In genomic region chrX:72663737-72664136, GRCh38 we compare ENCODE assay signal across 18 cellular contexts. TPM values are rescaled to one million over a fixed set of nuclear protein-coding genes. Genes with fewer than 3 reads are reported as not detected.
DNase-seq lines count a peak whose midpoint lies in the region; ATAC-seq lines count a peak whose summit lies in the region.
"Had no signal": no experiment of that assay in that cellular context is flagged by ENCODE, and none has a peak within 500 bp of the region (broad histone marks: within the 10 kb centered on the region; RNA-seq: fewer than 3 reads in every experiment).

No MANE protein-coding gene starts in this region.

- H3K27me3 Mint-ChIP-seq in activated CD4-positive, alpha-beta T cell treated with anti-CD3 and anti-CD28 coated beads, Interleukin-2, amount 10 ng/mL, durations not matched to agents 24 days and 14 days, result no peaks in the 10 kb centered on the region
- no peaks in the 10 kb centered on the region for H3K27me3 Mint-ChIP-seq in activated T-helper 2 cell treated with anti-CD3 and anti-CD28 coated beads, Interferon-gamma antibody, Interleukin-2, Interleukin-4, amounts not matched to agents 10 μg/mL and 5 μg/mL and 100 μg/mL, durations not matched to agents 14 hours and 24 hours and 36 hours (ENCODE audit: low read depth)
- H3K27me3 Mint-ChIP-seq: CD4-positive, alpha-beta T cell had no signal

- peaks cover 13% of the 10 kb centered on the region for H3K4me1 Mint-ChIP-seq in activated CD4-positive, alpha-beta T cell treated with anti-CD3 and anti-CD28 coated beads, Interleukin-2, amount 10 ng/mL, durations not matched to agents 24 days and 14 days
- peaks cover 12% of the 10 kb centered on the region for H3K4me1 Mint-ChIP-seq in activated T-helper 2 cell treated with anti-CD3 and anti-CD28 coated beads, Interferon-gamma antibody, Interleukin-2, Interleukin-4, amounts not matched to agents 10 μg/mL and 5 μg/mL and 100 μg/mL, durations not matched to agents 14 hours and 24 hours and 36 hours (ENCODE audit: low read depth)
- H3K4me1 Mint-ChIP-seq: H9 had no signal

- intact Hi-C loops in activated CD4-positive, alpha-beta T cell treated with anti-CD3 and anti-CD28 coated beads, Interleukin-2, amount 10 ng/mL, durations not matched to agents 24 days and 14 days (cut with micrococcal nuclease), result loop anchor here (5.0 kb wide), 1 partner anchor 41 kb away; no protein-coding TSS in a partner anchor
- intact Hi-C loops in activated T-helper 2 cell treated with anti-CD3 and anti-CD28 coated beads, Interferon-gamma antibody, Interleukin-2, Interleukin-4, amounts not matched to agents 10 μg/mL and 5 μg/mL and 100 μg/mL, durations not matched to agents 14 hours and 24 hours and 36 hours (cut with micrococcal nuclease), result loop anchor here (1.0 kb wide), 1 partner anchor 42 kb away; no protein-coding TSS in a partner anchor

- H3K36me3 Mint-ChIP-seq in activated CD4-positive, alpha-beta T cell treated with anti-CD3 and anti-CD28 coated beads, Interleukin-2, amount 10 ng/mL, durations not matched to agents 24 days and 14 days (ENCODE audit: low read depth), result peaks cover 4% of the 10 kb centered on the region
- H3K36me3 Mint-ChIP-seq in activated T-helper 2 cell treated with anti-CD3 and anti-CD28 coated beads, Interferon-gamma antibody, Interleukin-2, Interleukin-4, amounts not matched to agents 10 μg/mL and 5 μg/mL and 100 μg/mL, durations not matched to agents 14 hours and 24 hours and 36 hours (ENCODE audit: low read depth), result peaks cover 16% of the 10 kb centered on the region

- no peaks in the 10 kb centered on the region for H3K9me3 Mint-ChIP-seq in activated CD4-positive, alpha-beta T cell treated with anti-CD3 and anti-CD28 coated beads, Interleukin-2, amount 10 ng/mL, durations not matched to agents 24 days and 14 days
- H3K9me3 Mint-ChIP-seq in activated T-helper 2 cell treated with anti-CD3 and anti-CD28 coated beads, Interferon-gamma antibody, Interleukin-2, Interleukin-4, amounts not matched to agents 10 μg/mL and 5 μg/mL and 100 μg/mL, durations not matched to agents 14 hours and 24 hours and 36 hours, result peaks cover 5% of the 10 kb centered on the region
- H3K9me3 Mint-ChIP-seq: CD4-positive, alpha-beta T cell had no signal

- peak overlapping the region; percentile 5 for H3K4me3 Mint-ChIP-seq in activated CD4-positive, alpha-beta T cell treated with anti-CD3 and anti-CD28 coated beads, Interleukin-2, amount 10 ng/mL, durations not matched to agents 24 days and 14 days
- no peak overlapping the region for H3K4me3 Mint-ChIP-seq in activated T-helper 2 cell treated with anti-CD3 and anti-CD28 coated beads, Interferon-gamma antibody, Interleukin-2, Interleukin-4, amounts not matched to agents 10 μg/mL and 5 μg/mL and 100 μg/mL, durations not matched to agents 14 hours and 24 hours and 36 hours (ENCODE audit: low read depth)
- H3K4me3 Mint-ChIP-seq: CD4-positive, alpha-beta T cell; H9 had no signal

- DNase-seq in activated CD4-positive, alpha-beta T cell treated with anti-CD3 and anti-CD28 coated beads, Interleukin-2, amount 10 ng/mL, durations not matched to agents 24 days and 14 days, result no peak
- no peak for DNase-seq in activated CD4-positive, alpha-beta T cell treated with anti-CD3 and anti-CD28 coated beads, Interleukin-2, amount 50 U/mL, for 4 hours
- no peak for DNase-seq in activated T-helper 2 cell treated with anti-CD3 and anti-CD28 coated beads, Interferon-gamma antibody, Interleukin-2, Interleukin-4, amounts not matched to agents 10 μg/mL and 5 μg/mL and 100 μg/mL, durations not matched to agents 14 hours and 24 hours and 36 hours (ENCODE audit: low spot score)
- DNase-seq in HK-2 (ENCODE audit: unreplicated experiment), result no peak
- no peak for DNase-seq in NK-92 (lab: John Stamatoyannopoulos, UW; ENCODE audit: unreplicated experiment)
- DNase-seq: BE2C; CD4-positive, alpha-beta T cell; DMS53; H9; MG63; NCI-H1092 treated with DMSO at 0.1 percent for 48 hours; NCI-H2081 treated with DMSO at 0.1 percent for 48 hours; NCI-H510A treated with DMSO at 0.1 percent for 48 hours; NCI-H82; Right ventricle myocardium superior had no signal

- ATAC-seq in GM18511 (IDR thresholded peaks at IDR 0.05; ENCODE audit: unreplicated experiment) (peak; percentile 59), HG03432 (IDR thresholded peaks at IDR 0.05; ENCODE audit: unreplicated experiment) (peak; percentile 50), GM18519 (IDR thresholded peaks at IDR 0.05; ENCODE audit: low FRiP score, unreplicated experiment) (no peak)

- H3K27ac Mint-ChIP-seq in activated CD4-positive, alpha-beta T cell treated with anti-CD3 and anti-CD28 coated beads, Interleukin-2, amount 10 ng/mL, durations not matched to agents 24 days and 14 days, result no peak overlapping the region
- H3K27ac Mint-ChIP-seq in activated T-helper 2 cell treated with anti-CD3 and anti-CD28 coated beads, Interferon-gamma antibody, Interleukin-2, Interleukin-4, amounts not matched to agents 10 μg/mL and 5 μg/mL and 100 μg/mL, durations not matched to agents 14 hours and 24 hours and 36 hours, result peak overlapping the region; percentile 57
- H3K27ac Mint-ChIP-seq: CD4-positive, alpha-beta T cell; H9 had no signal

RNA-seq across cellular contexts. Expression of gene PHKA1, which starts 50.4 kb away (rescaled TPM):
- total RNA-seq in activated CD4-positive, alpha-beta T cell treated with anti-CD3 and anti-CD28 coated beads, Interleukin-2, amount 10 ng/mL, durations not matched to agents 24 days and 14 days, result 9.2 and 9.9 TPM in 2 replicates
- total RNA-seq in activated T-helper 2 cell treated with anti-CD3 and anti-CD28 coated beads, Interferon-gamma antibody, Interleukin-2, Interleukin-4, amounts not matched to agents 10 μg/mL and 5 μg/mL and 100 μg/mL, durations not matched to agents 14 hours and 24 hours and 36 hours, result 10.7 and 11.5 TPM in 2 replicates
